ENCODE assay signal across 15 cellular contexts in genomic region chr6:34595332-34596090, GRCh38. TPM values are rescaled to one million over a fixed set of nuclear protein-coding genes. Genes with fewer than 3 reads are reported as not detected.
DNase-seq lines count a peak whose midpoint lies in the region; ATAC-seq and TF ChIP-seq lines count a peak whose summit lies in the region.
"Had no signal": no experiment of that assay in that cellular context is flagged by ENCODE, and none has a peak within 500 bp of the region (broad histone marks: within the 10 kb centered on the region; RNA-seq: fewer than 3 reads in every experiment).

No MANE protein-coding gene starts in this region.

- no peak for TF ChIP-seq CTCF in RWPE2 (IDR thresholded peaks at IDR 0.05; ENCODE audit: poor library complexity, severe bottlenecking)
- no peak for TF ChIP-seq CTCF in psoas muscle (IDR thresholded peaks at IDR 0.05)
- no peak for TF ChIP-seq CTCF in transverse colon (IDR thresholded peaks at IDR 0.05)

- H3K4me3 ChIP-seq in RWPE2 (ENCODE audit: severe bottlenecking) = no peak overlapping the region
- H3K4me3 ChIP-seq in psoas muscle = no peak overlapping the region
- H3K4me3 ChIP-seq in transverse colon = no peak overlapping the region

- no peak for TF ChIP-seq POLR2A in transverse colon (IDR thresholded peaks at IDR 0.05)

- no peak for TF ChIP-seq EP300 in transverse colon (IDR thresholded peaks at IDR 0.05; ENCODE audit: low read depth)

- peak overlapping the region; percentile 2 for H3K27ac ChIP-seq in RWPE2 (ENCODE audit: poor library complexity, severe bottlenecking)
- H3K27ac ChIP-seq in psoas muscle = peak overlapping the region; percentile 20
- no peak overlapping the region for H3K27ac ChIP-seq in transverse colon

- H3K27me3 ChIP-seq in RWPE2 (ENCODE audit: insufficient read depth, poor library complexity, severe bottlenecking) = no peaks in the 10 kb centered on the region
- H3K27me3 ChIP-seq in psoas muscle (ENCODE audit: insufficient read depth in 3 of 3, low read length in 2 of 3) = no peaks in the 10 kb centered on the region
- H3K27me3 ChIP-seq in transverse colon = no peaks in the 10 kb centered on the region

- peak; percentile 52 for DNase-seq in EH (ENCODE audit: low read depth)
- DNase-seq in RWPE2 (ENCODE audit: low spot score) = no peak
- DNase-seq in psoas muscle = no peak
- no peak for DNase-seq in SW480 (ENCODE audit: low spot score)
- no peak for DNase-seq in activated gamma-delta T cell (lab: John Stamatoyannopoulos, UW)
- no peak for DNase-seq in transverse colon
- no peak for DNase-seq in NCI-H510A (lab: John Stamatoyannopoulos, UW)
- DNase-seq: activated effector memory CD4-positive, alpha-beta T cell treated with anti-CD3 and anti-CD28 coated beads, Interleukin-2, amount 50 U/mL, for 16 hours; C1 segment of cervical spinal cord; DND-41; head of caudate nucleus; NCI-H1105; NCI-H345; stimulated activated CD4-positive, alpha-beta T cell treated with anti-CD3 and anti-CD28 coated beads, Interleukin-12 subunit alpha, Interleukin-12 subunit beta, amount 100 ng/mL, for 4 hours had no signal

- H3K36me3 ChIP-seq in RWPE2 (ENCODE audit: low read depth) (no peaks in the 10 kb centered on the region), psoas muscle (ENCODE audit: insufficient read depth in 1 of 2, low read depth in 1 of 2) (no peaks in the 10 kb centered on the region), transverse colon (no peaks in the 10 kb centered on the region)

- WGBS in psoas muscle, 3 donors = 65 to 71% (median 68%) methylated on average over 5 of the region's 5 CpGs
- 75 to 81% methylated on average over 3 to 5 of the region's 5 CpGs for WGBS in transverse colon (ENCODE audit: low coverage in 1 of 2), 2 donors

- in situ Hi-C loops in transverse colon (cut with MboI; ENCODE audit: low pct_ligation_motif_present in 1 of 4, low pct_unique_long_range_greater_than_20kb in 1 of 4, low sequenced_read_pairs in 3 of 4) = no loop called here

- H3K4me1 ChIP-seq in RWPE2 (ENCODE audit: insufficient read depth, poor library complexity, severe bottlenecking) = peaks cover 8% of the 10 kb centered on the region
- peaks cover 63% of the 10 kb centered on the region for H3K4me1 ChIP-seq in psoas muscle
- H3K4me1 ChIP-seq in transverse colon = peaks cover 0 to 29% (median 15%) of the 10 kb centered on the region in 4 donors

- no peaks in the 10 kb centered on the region for H3K9me3 ChIP-seq in RWPE2 (ENCODE audit: severe bottlenecking)
- H3K9me3 ChIP-seq in psoas muscle = no peaks in the 10 kb centered on the region
- H3K9me3 ChIP-seq in transverse colon = no peaks in the 10 kb centered on the region

- ATAC-seq in RWPE2 (ENCODE audit: low read depth) = peak; percentile 90
- ATAC-seq in esophagus mucosa = peak; percentile 59
- ATAC-seq in psoas muscle = no peak

- intact Hi-C loops in psoas muscle (cut with DNase I) = no loop called here
- intact Hi-C loops in transverse colon (cut with DNase I; ENCODE audit: low total_unique reads) = no loop called here

RNA-seq across cellular contexts. Expression of gene SPDEF, which starts 39.4 kb away (rescaled TPM):
- total RNA-seq in esophagus mucosa (0.44 TPM), psoas muscle (under 1 TPM in 2 of 4 donors, not detected in 2; 0.19 to 0.22 TPM), transverse colon (10 to 100 TPM in 3 of 4 donors, 1 to 10 TPM in 1; 9.0 to 57.3 (median 31.5) TPM)
- polyA plus RNA-seq in psoas muscle = under 1 TPM; 0.03 to 0.22 (median 0.21) TPM

Comparison
In these comparisons a context has a peak if more than half of its experiments do, and no peak if none do; other contexts are left out.
1. ATAC-seq: peak in RWPE2 (single experiment) and esophagus mucosa (single experiment); none in psoas muscle (0 of 4).
2. H3K27ac ChIP-seq: peak in RWPE2 (single experiment) and psoas muscle (single experiment); none in transverse colon (0 of 4).